In genomic region chr13:46288570-46289259, GRCh38 we compare ENCODE assay signal across 8 cellular contexts.
A peak's percentile ranks its signal among the peaks of the same experiment; 100 is the strongest.
DNase-seq lines count a peak whose midpoint lies in the region; ATAC-seq and TF ChIP-seq lines count a peak whose summit lies in the region.

No MANE protein-coding gene starts in this region.

- peak; percentile 44 for DNase-seq in EL
- DNase-seq in NCI-H1694 treated with DMSO at 0.1 percent for 48 hours (lab: John Stamatoyannopoulos, UW) = peak; percentile 16
- no peak for DNase-seq in activated B cell treated with CpG ODN at 0.5 μM for 24 hours
- peak; percentile 49 for DNase-seq in iPS-NIHi11 (ENCODE audit: low spot score)
- DNase-seq in superior temporal gyrus (ENCODE audit: extremely low spot score) = peak; percentile 71
- DNase-seq in stimulated activated CD4-positive, alpha-beta T cell treated with anti-CD3 and anti-CD28 coated beads, Interleukin-2, amount 100 ng/mL, for 48 hours = no peak
- DNase-seq in cerebellum (ENCODE audit: low spot score) = no peak

- intact Hi-C loops in activated B cell treated with CpG ODN at 0.5 μM for 24 hours (cut with micrococcal nuclease) = loop anchor here (1.0 to 2.0 kb wide), 7 partner anchors 128 to 777 kb away; partner anchors contain the start of gene ZC3H13

- CTCF ChIA-PET in activated B cell treated with CpG ODN at 0.5 μM for 24 hours (lab: Charles Lee) = interaction anchor here (1.3 to 4.1 kb wide), 6 partner anchors 9 to 779 kb away, joined by 3 to 23 read pairs (median 6); no protein-coding TSS in a partner anchor

- H3K4me1 Mint-ChIP-seq in activated B cell treated with CpG ODN at 0.5 μM for 24 hours = no peaks in the 10 kb centered on the region

- no peak for TF ChIP-seq CTCF in activated B cell treated with CpG ODN at 0.5 μM for 24 hours (IDR thresholded peaks at IDR 0.05)

- H3K27ac Mint-ChIP-seq in activated B cell treated with CpG ODN at 0.5 μM for 24 hours = no peak overlapping the region

- H3K4me3 Mint-ChIP-seq in activated B cell treated with CpG ODN at 0.5 μM for 24 hours = no peak overlapping the region

- H3K27me3 Mint-ChIP-seq in activated B cell treated with CpG ODN at 0.5 μM for 24 hours = peaks cover 3% of the 10 kb centered on the region

- POLR2A ChIA-PET in activated B cell treated with CpG ODN at 0.5 μM for 24 hours (lab: Charles Lee) = no interaction called here

- H3K9me3 Mint-ChIP-seq in activated B cell treated with CpG ODN at 0.5 μM for 24 hours = no peaks in the 10 kb centered on the region

- ATAC-seq in GM21786 (IDR thresholded peaks at IDR 0.05; ENCODE audit: unreplicated experiment) = peak; percentile 72
- peak; percentile 40 for ATAC-seq in activated B cell treated with CpG ODN at 0.5 μM for 24 hours (ENCODE audit: low read depth)

- no peaks in the 10 kb centered on the region for H3K36me3 Mint-ChIP-seq in activated B cell treated with CpG ODN at 0.5 μM for 24 hours (ENCODE audit: low read depth)

Comparison
In these comparisons a context has a peak if more than half of its experiments do, and no peak if none do; other contexts are left out.
1. DNase-seq: peak in EL (single experiment), NCI-H1694 treated with DMSO at 0.1 percent for 48 hours (single experiment), iPS-NIHi11 (single experiment) and superior temporal gyrus (single experiment); none in activated B cell treated with CpG ODN at 0.5 μM for 24 hours (single experiment), stimulated activated CD4-positive, alpha-beta T cell treated with anti-CD3 and anti-CD28 coated beads, Interleukin-2, amount 100 ng/mL, for 48 hours (0 of 2) and cerebellum (single experiment).